Comparison of ENCODE assay signal across 12 cellular contexts in genomic region chr3:150798122-150798618, GRCh38. TPM values are rescaled to one million over a fixed set of nuclear protein-coding genes. Genes with fewer than 3 reads are reported as not detected.
A peak's percentile ranks its signal among the peaks of the same experiment; 100 is the strongest.
DNase-seq lines count a peak whose midpoint lies in the region; ATAC-seq and TF ChIP-seq lines count a peak whose summit lies in the region.
"Had no signal": no experiment of that assay in that cellular context is flagged by ENCODE, and none has a peak within 500 bp of the region (broad histone marks: within the 10 kb centered on the region; RNA-seq: fewer than 3 reads in every experiment).

No MANE protein-coding gene starts in this region.

- H3K27ac Mint-ChIP-seq in WTC11: peak overlapping the region; percentile 86

- intact Hi-C loops in lower lobe of right lung (cut with DNase I): no loop called here

- ATAC-seq in WTC11 (peak; percentile 87), lower lobe of right lung (peak; percentile 75 to 91), HG03432 (IDR thresholded peaks at IDR 0.05; ENCODE audit: unreplicated experiment) (no peak)

- peak; percentile 11 for DNase-seq in A172 (ENCODE audit: low spot score)
- no peak for DNase-seq in WTC11 (ENCODE audit: low spot score)
- no peak for DNase-seq in lower lobe of right lung
- no peak for DNase-seq in AG20443 (ENCODE audit: low spot score)
- DNase-seq in coronary artery (ENCODE audit: low spot score): no peak
- no peak for DNase-seq in D341Med (ENCODE audit: low spot score)
- DNase-seq: activated gamma-delta T cell treated with Interleukin-2 at 50 U/mL for 16 hours; BE2C; effector CD8-positive, alpha-beta T cell; MG63 had no signal

- no peak overlapping the region for H3K9ac ChIP-seq in HUES48 (ENCODE audit: low read depth, low read length)

- H3K27ac ChIP-seq in HUES48 (ENCODE audit: low read depth, low read length) (peak overlapping the region; percentile 88), lower lobe of right lung (no peak overlapping the region), coronary artery (no peak overlapping the region)

- H3K4me1 Mint-ChIP-seq in WTC11: peaks cover 18% of the 10 kb centered on the region

- H3K36me3 ChIP-seq in HUES48 (ENCODE audit: control insufficient read depth, insufficient read depth, low read length): no peaks in the 10 kb centered on the region
- no peaks in the 10 kb centered on the region for H3K36me3 ChIP-seq in lower lobe of right lung
- H3K36me3 ChIP-seq: BE2C, MG63 had no signal

- no peaks in the 10 kb centered on the region for H3K36me3 Mint-ChIP-seq in WTC11

- no peaks in the 10 kb centered on the region for H3K9me3 Mint-ChIP-seq in WTC11

- CTCF ChIA-PET in WTC11 (lab: Charles Lee): interaction anchor here (2.3 kb wide), 1 partner anchor 10 kb away, joined by 11 read pairs; no protein-coding TSS in a partner anchor

- H3K4me1 ChIP-seq in HUES48 (ENCODE audit: control insufficient read depth, insufficient read depth, low read length) (peaks cover 15% of the 10 kb centered on the region), lower lobe of right lung (peaks cover 6% of the 10 kb centered on the region)
- H3K4me1 ChIP-seq: BE2C had no signal

- H3K27me3 Mint-ChIP-seq in WTC11 (ENCODE audit: low read depth): peaks cover 7% of the 10 kb centered on the region

- no peaks in the 10 kb centered on the region for H3K9me3 ChIP-seq in HUES48 (ENCODE audit: control insufficient read depth, insufficient read depth, low read length)
- no peaks in the 10 kb centered on the region for H3K9me3 ChIP-seq in lower lobe of right lung
- H3K9me3 ChIP-seq: BE2C, MG63 had no signal

- POLR2A ChIA-PET in WTC11 (lab: Charles Lee): no interaction called here

- H3K4me3 Mint-ChIP-seq in WTC11: 0 out of 2 replicates have a peak overlapping the region, but pooled peaks have one; percentile 14

- TF ChIP-seq CTCF in WTC11 (IDR thresholded peaks at IDR 0.05): no peak
- TF ChIP-seq CTCF in lower lobe of right lung (IDR thresholded peaks at IDR 0.05): no peak
- no peak for TF ChIP-seq CTCF in coronary artery (IDR thresholded peaks at IDR 0.05)

- 0 out of 2 replicates have a peak, but pooled peaks cover 4% of the 10 kb centered on the region for H3K27me3 ChIP-seq in HUES48 (ENCODE audit: control insufficient read depth, insufficient read depth, low read length)
- no peaks in the 10 kb centered on the region for H3K27me3 ChIP-seq in lower lobe of right lung (ENCODE audit: low read depth)

- no peak overlapping the region for H3K4me3 ChIP-seq in HUES48 (ENCODE audit: low read depth, low read length)
- no peak overlapping the region for H3K4me3 ChIP-seq in lower lobe of right lung
- no peak overlapping the region for H3K4me3 ChIP-seq in coronary artery
- H3K4me3 ChIP-seq: MG63 had no signal

TF ChIP-seq in WTC11, 78 proteins besides CTCF, POLR2A, EP300 and RAD21:
- no peak for TF ChIP-seq SP1 (CRISPR knock-in tag; conservative IDR thresholded peaks at IDR 0.05)

RNA-seq across cellular contexts. Expression of gene SIAH2, which starts 35.2 kb away (rescaled TPM):
- 23.4 and 25.8 TPM in 2 replicates for total RNA-seq in A172 (2014; rRNA removed; shearing (Covaris generic))
- total RNA-seq in WTC11 (2021) (15.8 to 17.1 TPM (median 15.9 TPM) in 3 replicates), lower lobe of right lung (18.6 TPM)
